8 cellular contexts compared by ENCODE assay signal in genomic region chr12:76029982-76030377, GRCh38. TPM values are rescaled to one million over a fixed set of nuclear protein-coding genes. Genes with fewer than 3 reads are reported as not detected.
DNase-seq lines count a peak whose midpoint lies in the region; ATAC-seq and TF ChIP-seq lines count a peak whose summit lies in the region.

No MANE protein-coding gene starts in this region.

- POLR2A ChIA-PET in AG04450 (lab: Yijun Ruan, JAX) = interaction anchor here (0.7 to 2.3 kb wide), 6 partner anchors 8 to 504 kb away, joined by 3 to 17 read pairs (median 8); no protein-coding TSS in a partner anchor
- POLR2A ChIA-PET in activated CD4-positive, alpha-beta memory T cell treated with anti-CD3 and anti-CD28 coated beads for 36 hours (lab: Charles Lee) = interaction anchor here (1.2 to 5.4 kb wide), 8 partner anchors 9 to 546 kb away, joined by 3 to 88 read pairs (median 14); partner anchors contain the start of genes KRR1 and NAP1L1

- peak overlapping the region; percentile 72 for H3K9ac ChIP-seq in trophoblast cell (ENCODE audit: low read length)

- H3K4me1 Mint-ChIP-seq in activated CD4-positive, alpha-beta memory T cell treated with anti-CD3 and anti-CD28 coated beads for 36 hours (ENCODE audit: low read depth) = peaks cover 47% of the 10 kb centered on the region

- peak overlapping the region; percentile 55 for H3K4me2 ChIP-seq in trophoblast cell (ENCODE audit: low read length)

- peak overlapping the region; percentile 96 for H3K4me3 Mint-ChIP-seq in activated CD4-positive, alpha-beta memory T cell treated with anti-CD3 and anti-CD28 coated beads for 36 hours

- H3K27me3 Mint-ChIP-seq in activated CD4-positive, alpha-beta memory T cell treated with anti-CD3 and anti-CD28 coated beads for 36 hours = no peaks in the 10 kb centered on the region

- H3K4me3 ChIP-seq in AG04450 (ENCODE audit: low read depth, low read length) (peak overlapping the region; percentile 98), GM12875 (ENCODE audit: low read depth, low read length) (peak overlapping the region; percentile 87), fibroblast of mammary gland (ENCODE audit: control insufficient read depth, low read depth, low read length) (peak overlapping the region; percentile 94), trophoblast cell (ENCODE audit: low read depth, low read length) (peak overlapping the region; percentile 82)

- H2BK5ac ChIP-seq in trophoblast cell (ENCODE audit: low read depth, low read length, poor library complexity) = peak overlapping the region; percentile 11

- no peak overlapping the region for H2AK5ac ChIP-seq in trophoblast cell (ENCODE audit: low read length)

- peak overlapping the region; percentile 46 for H3K14ac ChIP-seq in trophoblast cell (ENCODE audit: low read length)

- TF ChIP-seq CTCF in AG04450 (IDR thresholded peaks at IDR 0.05; ENCODE audit: low read depth, low read length) = no peak
- no peak for TF ChIP-seq CTCF in GM12875 (IDR thresholded peaks at IDR 0.05; ENCODE audit: borderline replicate concordance, insufficient read depth, low read depth, low read length)
- TF ChIP-seq CTCF in fibroblast of mammary gland (conservative IDR thresholded peaks at IDR 0.05; ENCODE audit: control insufficient read depth, insufficient read depth, low read depth, low read length) = no peak

- intact Hi-C loops in activated CD4-positive, alpha-beta memory T cell treated with anti-CD3 and anti-CD28 coated beads for 36 hours (cut with micrococcal nuclease) = loop anchor here (2.0 to 5.0 kb wide), 6 partner anchors 127 to 1493 kb away; partner anchors contain the start of genes ATXN7L3B and GLIPR1

- H3K79me1 ChIP-seq in trophoblast cell (ENCODE audit: low read length) = peaks cover 14% of the 10 kb centered on the region

- DNase-seq in AG04450 (ENCODE audit: low read depth, low spot score) (no peak), fibroblast of mammary gland (ENCODE audit: low read depth) (peak; percentile 51), trophoblast cell (peak in 1 of 2 donors; percentile 42), NCI-H128 (lab: John Stamatoyannopoulos, UW; ENCODE audit: unreplicated experiment) (no peak), SIG-M5 (lab: John Stamatoyannopoulos, UW) (no peak)
- peak; percentile 36 for DNase-seq in activated CD4-positive, alpha-beta memory T cell treated with anti-CD3 and anti-CD28 coated beads for 36 hours

- H3K4me1 ChIP-seq in trophoblast cell (ENCODE audit: control insufficient read depth in 1 of 2, insufficient read depth in 2 of 2, low read length in 2 of 2) = peaks cover 2 to 4% of the 10 kb centered on the region in 2 experiments

- H3K9me3 ChIP-seq in AG04450 (ENCODE audit: control insufficient read depth, insufficient read depth, low read length) (no peaks in the 10 kb centered on the region; the same call in 1 of the 2 replicates), trophoblast cell (ENCODE audit: insufficient read depth, low read depth, low read length) (no peaks in the 10 kb centered on the region)

- H3K23ac ChIP-seq in trophoblast cell (ENCODE audit: low read length) = no peak overlapping the region

- peak overlapping the region; percentile 96 for H3K27ac ChIP-seq in AG04450 (ENCODE audit: low read depth, low read length)
- H3K27ac ChIP-seq in trophoblast cell (ENCODE audit: low read depth, low read length) = no peak overlapping the region

- H4K91ac ChIP-seq in trophoblast cell (ENCODE audit: low read depth, low read length) = peak overlapping the region; percentile 34

- H3K9me3 Mint-ChIP-seq in activated CD4-positive, alpha-beta memory T cell treated with anti-CD3 and anti-CD28 coated beads for 36 hours = no peaks in the 10 kb centered on the region

- peaks cover 24% of the 10 kb centered on the region for H3K36me3 Mint-ChIP-seq in activated CD4-positive, alpha-beta memory T cell treated with anti-CD3 and anti-CD28 coated beads for 36 hours

- peak overlapping the region; percentile 4 for H4K12ac ChIP-seq in trophoblast cell (ENCODE audit: low read depth, low read length)

- CTCF ChIA-PET in AG04450 (lab: Charles Lee) = interaction anchor here (2.0 kb wide), 1 partner anchor 503 kb away, joined by 9 read pairs; no protein-coding TSS in a partner anchor
- CTCF ChIA-PET in activated CD4-positive, alpha-beta memory T cell treated with anti-CD3 and anti-CD28 coated beads for 36 hours (lab: Charles Lee) = interaction anchor here (0.6 to 6.4 kb wide), 9 partner anchors 9 to 677 kb away, joined by 3 to 67 read pairs (median 5); no protein-coding TSS in a partner anchor

- H3K4ac ChIP-seq in trophoblast cell (ENCODE audit: low read depth, low read length) = peak overlapping the region; percentile 44

- peak overlapping the region; percentile 63 for H2BK12ac ChIP-seq in trophoblast cell (ENCODE audit: low read length)

- peak overlapping the region; percentile 56 for H3K18ac ChIP-seq in trophoblast cell (ENCODE audit: low read length)

- ATAC-seq in GM21576 (IDR thresholded peaks at IDR 0.05; ENCODE audit: unreplicated experiment) = no peak

- peaks cover 13% of the 10 kb centered on the region for H3K79me2 ChIP-seq in trophoblast cell (ENCODE audit: control insufficient read depth, insufficient read depth, low read length, poor library complexity)

- H3K27me3 ChIP-seq in AG04450 (ENCODE audit: control insufficient read depth, insufficient read depth, low read length) = no peaks in the 10 kb centered on the region
- no peaks in the 10 kb centered on the region for H3K27me3 ChIP-seq in trophoblast cell (ENCODE audit: insufficient read depth, low read length)

- H4K8ac ChIP-seq in trophoblast cell (ENCODE audit: low read depth, low read length) = peak overlapping the region; percentile 73

- H3K36me3 ChIP-seq in trophoblast cell (ENCODE audit: control insufficient read depth in 1 of 2, insufficient read depth in 2 of 2, low read length in 2 of 2) = no peaks in the 10 kb centered on the region

- peak overlapping the region; percentile 94 for H3K27ac Mint-ChIP-seq in activated CD4-positive, alpha-beta memory T cell treated with anti-CD3 and anti-CD28 coated beads for 36 hours

- peak overlapping the region; percentile 18 for H2AFZ ChIP-seq in trophoblast cell (ENCODE audit: insufficient read depth, low read length, poor library complexity)

- WGBS in trophoblast cell (ENCODE audit: extremely low coverage, insufficient coverage, insufficient read length) = no CpG with 5 or more reads among the region's 22 CpGs

- peak overlapping the region; percentile 52 for H2BK120ac ChIP-seq in trophoblast cell (ENCODE audit: insufficient read depth, low read length, poor library complexity)

RNA-seq across cellular contexts. Expression of gene PHLDA1, which starts 1.6 kb away (rescaled TPM):
- 89.0 and 99.5 TPM in 2 replicates for polyA plus RNA-seq in AG04450 (2011; rRNA removed)
- 106 and 118 TPM in 2 replicates for polyA minus RNA-seq in AG04450 (2011; rRNA and poly(A)+ RNA removed)
- 10 to 100 TPM; 23.8 to 24.4 TPM for total RNA-seq in activated CD4-positive, alpha-beta memory T cell treated with anti-CD3 and anti-CD28 coated beads for 36 hours
- 3.8 and 4.5 TPM in 2 replicates for polyA plus RNA-seq in trophoblast cell (2013)

RNA-seq across cellular contexts. Expression of gene NAP1L1, which starts 54.5 kb away (rescaled TPM):
- 421 and 593 TPM in 2 replicates for polyA plus RNA-seq in AG04450 (2011; rRNA removed)
- polyA minus RNA-seq in AG04450 (2011; rRNA and poly(A)+ RNA removed) = 110 and 183 TPM in 2 replicates
- 100 to 1,000 TPM; 889 to 895 TPM for total RNA-seq in activated CD4-positive, alpha-beta memory T cell treated with anti-CD3 and anti-CD28 coated beads for 36 hours
- 493 and 514 TPM in 2 replicates for polyA plus RNA-seq in trophoblast cell (2013)

Comparison
In these comparisons a context has a peak if more than half of its experiments do, and no peak if none do; other contexts are left out.
1. DNase-seq: peak in activated CD4-positive, alpha-beta memory T cell treated with anti-CD3 and anti-CD28 coated beads for 36 hours (single experiment) and fibroblast of mammary gland (single experiment); none in AG04450 (single experiment), NCI-H128 (single experiment) and SIG-M5 (single experiment).
2. Peak in every context shown above with its lines, with median percentiles within 50 percentile points of each other: H3K4me3 ChIP-seq.